ENCODE assay signal across 8 cellular contexts in the genomic region with DNA sequence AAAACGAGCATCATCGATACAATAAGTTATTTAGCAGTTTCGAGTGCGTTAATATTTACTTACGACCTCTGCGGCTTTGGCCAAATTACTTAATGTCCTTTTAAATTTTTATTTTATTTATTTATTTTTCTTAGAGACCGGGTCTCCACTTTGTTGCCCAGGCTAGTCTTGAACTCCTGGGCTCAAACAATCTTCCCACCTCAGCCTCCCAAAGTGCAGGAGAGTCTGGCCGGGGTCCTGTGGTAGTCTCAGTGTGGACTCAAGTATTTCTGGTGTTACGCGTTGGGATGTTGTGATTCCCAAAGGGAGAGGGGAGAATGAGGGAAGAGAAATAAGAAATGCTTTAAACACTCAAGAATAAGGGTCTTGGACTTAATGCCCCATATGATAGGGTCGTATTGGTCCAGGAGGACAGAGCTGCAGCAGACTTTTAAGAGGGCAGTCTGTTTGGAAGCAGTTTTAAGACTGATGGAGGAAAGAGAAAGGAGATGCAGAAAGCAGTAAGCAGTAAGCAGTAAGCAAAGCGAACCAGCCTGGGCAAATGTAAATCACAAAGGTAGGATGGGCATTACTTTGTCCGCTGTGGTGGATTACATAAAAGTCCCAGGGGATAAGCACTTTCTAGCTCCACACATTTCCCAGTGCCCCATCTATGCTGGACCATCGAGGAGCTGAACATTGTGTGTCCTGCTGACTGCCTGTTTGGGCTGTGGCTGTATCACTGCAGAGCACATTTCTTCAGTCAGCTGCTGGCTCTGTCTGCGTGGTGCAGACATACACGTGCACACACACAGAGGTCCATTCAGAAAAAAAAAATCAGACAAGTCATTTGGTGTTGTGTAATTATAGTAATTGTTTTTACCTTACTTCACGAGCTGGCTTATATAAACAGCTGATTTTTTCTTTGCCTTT. TPM values are rescaled to one million over a fixed set of nuclear protein-coding genes. Genes with fewer than 3 reads are reported as not detected.
DNase-seq lines count a peak whose midpoint lies in the region; ATAC-seq and TF ChIP-seq lines count a peak whose summit lies in the region.

No MANE protein-coding gene starts in this region.

- no peak for TF ChIP-seq CTCF in MM.1S (IDR thresholded peaks at IDR 0.05; ENCODE audit: low read length)

- H3K79me2 ChIP-seq in MM.1S (ENCODE audit: low read length), result peaks cover 36% of the 10 kb centered on the region

- no peaks in the 10 kb centered on the region for H3K9me2 ChIP-seq in MM.1S (replicated peaks; ENCODE audit: insufficient read depth, low read length)

- peak; percentile 38 for DNase-seq in AG08396 (ENCODE audit: low spot score)
- DNase-seq in MM.1S, result peak; percentile 42
- no peak for DNase-seq in naive thymus-derived CD4-positive, alpha-beta T cell
- no peak for DNase-seq in activated CD4-positive, alpha-beta T cell treated with anti-CD3 and anti-CD28 coated beads, Interleukin-2, amount 10 ng/mL, durations not matched to agents 7 days and 5 days
- no peak for DNase-seq in ureter (ENCODE audit: low spot score)

- 17 to 18% methylated on average over 17 of the region's 17 CpGs for WGBS in esophagus, 2 donors

- H3K9me3 Mint-ChIP-seq in naive thymus-derived CD4-positive, alpha-beta T cell, result no peaks in the 10 kb centered on the region
- no peaks in the 10 kb centered on the region for H3K9me3 Mint-ChIP-seq in activated CD4-positive, alpha-beta T cell treated with anti-CD3 and anti-CD28 coated beads, Interleukin-2, amount 10 ng/mL, durations not matched to agents 7 days and 5 days

- peak overlapping the region; percentile 22; the same call in 1 of the 2 replicates for H2AFZ ChIP-seq in MM.1S (ENCODE audit: low read length)

- peak overlapping the region; percentile 97 for H3K9ac ChIP-seq in MM.1S (ENCODE audit: low read length)

- peak overlapping the region in 9 of 10 donors; percentile 36 to 72 (median 54) for H3K4me3 Mint-ChIP-seq in naive thymus-derived CD4-positive, alpha-beta T cell
- no peak overlapping the region for H3K4me3 Mint-ChIP-seq in activated CD4-positive, alpha-beta T cell treated with anti-CD3 and anti-CD28 coated beads, Interleukin-2, amount 10 ng/mL, durations not matched to agents 7 days and 5 days

- POLR2A ChIA-PET in naive thymus-derived CD4-positive, alpha-beta T cell (lab: Charles Lee), result no interaction called here
- POLR2A ChIA-PET in activated CD4-positive, alpha-beta T cell treated with anti-CD3 and anti-CD28 coated beads, Interleukin-2, amount 10 ng/mL, durations not matched to agents 7 days and 5 days (lab: Charles Lee), result no interaction called here

- no peaks in the 10 kb centered on the region for H3K9me3 ChIP-seq in MM.1S (replicated peaks; ENCODE audit: insufficient read depth, low read length)
- no peaks in the 10 kb centered on the region for H3K9me3 ChIP-seq in esophagus (ENCODE audit: control insufficient read depth in 2 of 2, insufficient read depth in 1 of 2, low read depth in 1 of 2, low read length in 1 of 2)
- H3K9me3 ChIP-seq in naive thymus-derived CD4-positive, alpha-beta T cell (ENCODE audit: control insufficient read depth in 2 of 3, low read length in 3 of 3), result no peaks in the 10 kb centered on the region

- intact Hi-C loops in naive thymus-derived CD4-positive, alpha-beta T cell (cut with micrococcal nuclease), result no loop called here

- no peak for ATAC-seq in naive thymus-derived CD4-positive, alpha-beta T cell
- ATAC-seq in HG03571 (IDR thresholded peaks at IDR 0.05; ENCODE audit: unreplicated experiment), result no peak
- no peak for ATAC-seq in GM21390 (IDR thresholded peaks at IDR 0.05; ENCODE audit: unreplicated experiment)

- no peaks in the 10 kb centered on the region for H3K27me3 ChIP-seq in MM.1S (replicated peaks; ENCODE audit: insufficient read depth, low read length)
- no peaks in the 10 kb centered on the region for H3K27me3 ChIP-seq in esophagus (ENCODE audit: control insufficient read depth in 1 of 2, insufficient read depth in 2 of 2, low read length in 2 of 2)
- peaks cover 0 to 5% of the 10 kb centered on the region in 2 donors for H3K27me3 ChIP-seq in naive thymus-derived CD4-positive, alpha-beta T cell (ENCODE audit: control insufficient read depth in 2 of 2, insufficient read depth in 2 of 2, low read length in 2 of 2)

- peak overlapping the region; percentile 70 for H3K4me2 ChIP-seq in MM.1S (ENCODE audit: low read depth, low read length)

- H3K27ac ChIP-seq in MM.1S (ENCODE audit: low read length) (peak overlapping the region; percentile 9; the same call in 1 of the 2 replicates), esophagus (ENCODE audit: low read depth in 2 of 2, low read length in 1 of 2) (peak overlapping the region; percentile 65 to 91)
- no peak overlapping the region for H3K27ac ChIP-seq in naive thymus-derived CD4-positive, alpha-beta T cell (ENCODE audit: low read depth, low read length)

- no peaks in the 10 kb centered on the region for H3K36me3 ChIP-seq in MM.1S (replicated peaks; ENCODE audit: insufficient read depth, low read length)
- H3K36me3 ChIP-seq in esophagus (ENCODE audit: control insufficient read depth in 2 of 2, insufficient read depth in 2 of 2, low read length in 1 of 2), result no peaks in the 10 kb centered on the region
- H3K36me3 ChIP-seq in naive thymus-derived CD4-positive, alpha-beta T cell (ENCODE audit: control insufficient read depth in 2 of 3, insufficient read depth in 3 of 3, low read length in 3 of 3), result no peaks in the 10 kb centered on the region

- H3F3A ChIP-seq in MM.1S (ENCODE audit: insufficient read depth, low read length), result peaks cover 8% of the 10 kb centered on the region; the same call in 1 of the 2 replicates

- H3K27ac Mint-ChIP-seq in naive thymus-derived CD4-positive, alpha-beta T cell, result no peak overlapping the region
- no peak overlapping the region for H3K27ac Mint-ChIP-seq in activated CD4-positive, alpha-beta T cell treated with anti-CD3 and anti-CD28 coated beads, Interleukin-2, amount 10 ng/mL, durations not matched to agents 7 days and 5 days

- peaks cover 29 to 45% (median 38%) of the 10 kb centered on the region in 5 donors for H3K27me3 Mint-ChIP-seq in naive thymus-derived CD4-positive, alpha-beta T cell
- peaks cover 38% of the 10 kb centered on the region for H3K27me3 Mint-ChIP-seq in activated CD4-positive, alpha-beta T cell treated with anti-CD3 and anti-CD28 coated beads, Interleukin-2, amount 10 ng/mL, durations not matched to agents 7 days and 5 days

- H3K4me3 ChIP-seq in MM.1S (ENCODE audit: low read length), result peak overlapping the region; percentile 89
- peak overlapping the region; percentile 60 to 64 for H3K4me3 ChIP-seq in esophagus (ENCODE audit: low read depth in 1 of 2, low read length in 2 of 2)
- H3K4me3 ChIP-seq in naive thymus-derived CD4-positive, alpha-beta T cell (ENCODE audit: low read length), result no peak overlapping the region

- CTCF ChIA-PET in naive thymus-derived CD4-positive, alpha-beta T cell (lab: Charles Lee), result no interaction called here
- CTCF ChIA-PET in activated CD4-positive, alpha-beta T cell treated with anti-CD3 and anti-CD28 coated beads, Interleukin-2, amount 10 ng/mL, durations not matched to agents 7 days and 5 days (lab: Charles Lee), result interaction anchor here (0.6 kb wide), 1 partner anchor 15 kb away, joined by 3 read pairs; no protein-coding TSS in a partner anchor

- H3K36me3 Mint-ChIP-seq in naive thymus-derived CD4-positive, alpha-beta T cell, result no peaks in the 10 kb centered on the region
- H3K36me3 Mint-ChIP-seq in activated CD4-positive, alpha-beta T cell treated with anti-CD3 and anti-CD28 coated beads, Interleukin-2, amount 10 ng/mL, durations not matched to agents 7 days and 5 days (ENCODE audit: low read depth), result no peaks in the 10 kb centered on the region

- peaks cover 0 to 12% (median 6%) of the 10 kb centered on the region in 7 donors for H3K4me1 Mint-ChIP-seq in naive thymus-derived CD4-positive, alpha-beta T cell
- H3K4me1 Mint-ChIP-seq in activated CD4-positive, alpha-beta T cell treated with anti-CD3 and anti-CD28 coated beads, Interleukin-2, amount 10 ng/mL, durations not matched to agents 7 days and 5 days, result peaks cover 4% of the 10 kb centered on the region

- H3K4me1 ChIP-seq in MM.1S (ENCODE audit: low read length) (peaks cover 15% of the 10 kb centered on the region), esophagus (ENCODE audit: control insufficient read depth in 2 of 2, insufficient read depth in 2 of 2, low read length in 1 of 2) (no peaks in the 10 kb centered on the region)
- no peaks in the 10 kb centered on the region for H3K4me1 ChIP-seq in naive thymus-derived CD4-positive, alpha-beta T cell (ENCODE audit: control insufficient read depth in 2 of 2, insufficient read depth in 2 of 2, low read length in 2 of 2)

- H4K20me1 ChIP-seq in MM.1S (ENCODE audit: insufficient read depth, low read length), result no peaks in the 10 kb centered on the region

RNA-seq across cellular contexts. Expression of gene PDLIM3, which starts 0.8 kb away (rescaled TPM):
- polyA plus RNA-seq in esophagus, result 10 to 100 TPM; 24.2 to 62.8 TPM
- not detected for total RNA-seq in naive thymus-derived CD4-positive, alpha-beta T cell
- polyA plus RNA-seq in naive thymus-derived CD4-positive, alpha-beta T cell, result not detected
- not detected for total RNA-seq in activated CD4-positive, alpha-beta T cell treated with anti-CD3 and anti-CD28 coated beads, Interleukin-2, amount 10 ng/mL, durations not matched to agents 7 days and 5 days
- total RNA-seq in ureter, result 127 TPM

Comparison
In these comparisons a context has a peak if more than half of its experiments do, and no peak if none do; other contexts are left out.
1. DNase-seq: peak in AG08396 (single experiment) and MM.1S (single experiment); none in naive thymus-derived CD4-positive, alpha-beta T cell (0 of 9), activated CD4-positive, alpha-beta T cell treated with anti-CD3 and anti-CD28 coated beads, Interleukin-2, amount 10 ng/mL, durations not matched to agents 7 days and 5 days (single experiment) and ureter (single experiment).
2. RNA of gene PDLIM3, which starts 0.8 kb away (total RNA-seq): 127 TPM in ureter (single experiment); not detected in naive thymus-derived CD4-positive, alpha-beta T cell and not detected in activated CD4-positive, alpha-beta T cell treated with anti-CD3 and anti-CD28 coated beads, Interleukin-2, amount 10 ng/mL, durations not matched to agents 7 days and 5 days; every median in the first group is over 100 times any median in the second.